1 cellular context compared by ENCODE assay signal in the genomic region with DNA sequence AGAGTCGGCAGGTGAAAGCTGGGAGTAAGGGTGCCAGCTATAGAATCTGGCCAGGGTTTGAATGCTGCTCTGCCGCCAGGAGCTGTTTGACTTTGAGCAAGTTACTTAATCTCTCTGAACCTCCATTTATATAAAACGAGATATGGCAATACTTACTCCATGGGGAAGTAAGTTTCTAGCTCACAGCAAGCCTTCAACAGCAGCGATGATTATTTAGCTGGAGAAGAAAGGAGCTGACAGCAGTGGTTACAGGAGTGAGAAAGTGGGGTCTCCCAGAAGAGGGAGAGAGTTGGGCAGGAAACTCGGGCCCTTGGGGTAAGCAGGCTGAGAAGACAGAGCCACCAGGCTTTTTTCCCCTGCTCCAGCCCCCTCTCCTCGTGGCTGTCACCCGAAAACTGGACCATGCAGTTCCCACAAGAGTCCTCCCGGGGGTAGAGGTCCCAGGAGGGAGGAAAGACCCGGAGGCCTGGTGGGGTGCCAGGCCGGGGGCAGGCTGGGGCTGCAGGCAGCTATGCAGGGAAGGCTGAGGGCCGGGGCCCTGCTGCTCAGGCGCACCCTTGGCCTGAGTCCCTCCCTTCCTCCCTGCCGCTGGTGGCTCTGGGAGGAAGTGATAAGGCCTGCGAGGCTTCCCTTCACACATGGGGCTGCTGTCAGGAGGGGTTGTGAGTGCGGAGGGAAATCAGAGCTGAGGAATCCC.
TF ChIP-seq lines count a peak whose summit lies in the region.

No MANE protein-coding gene starts in this region.

TF ChIP-seq in K562, 482 proteins besides CTCF, POLR2A, EP300 and RAD21 (continued from another document and continues in another):
- TF ChIP-seq, protein P1, sequence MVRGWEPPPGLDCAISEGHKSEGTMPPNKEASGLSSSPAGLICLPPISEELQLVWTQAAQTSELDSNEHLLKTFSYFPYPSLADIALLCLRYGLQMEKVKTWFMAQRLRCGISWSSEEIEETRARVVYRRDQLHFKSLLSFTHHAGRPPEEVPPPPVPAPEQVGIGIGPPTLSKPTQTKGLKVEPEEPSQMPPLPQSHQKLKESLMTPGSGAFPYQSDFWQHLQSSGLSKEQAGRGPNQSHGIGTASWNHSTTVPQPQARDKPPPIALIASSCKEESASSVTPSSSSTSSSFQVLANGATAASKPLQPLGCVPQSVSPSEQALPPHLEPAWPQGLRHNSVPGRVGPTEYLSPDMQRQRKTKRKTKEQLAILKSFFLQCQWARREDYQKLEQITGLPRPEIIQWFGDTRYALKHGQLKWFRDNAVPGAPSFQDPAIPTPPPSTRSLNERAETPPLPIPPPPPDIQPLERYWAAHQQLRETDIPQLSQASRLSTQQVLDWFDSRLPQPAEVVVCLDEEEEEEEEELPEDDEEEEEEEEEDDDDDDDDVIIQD (CRISPR knock-in tag; IDR thresholded peaks at IDR 0.05), result no peak
- peak; percentile 89 for TF ChIP-seq NFIC (IDR thresholded peaks at IDR 0.05)
- no peak for TF ChIP-seq ZNF217 (CRISPR knock-in tag; IDR thresholded peaks at IDR 0.05)
- peak; percentile 68 for TF ChIP-seq GTF2A2 (tag; IDR thresholded peaks at IDR 0.05)
- TF ChIP-seq, protein P2, sequence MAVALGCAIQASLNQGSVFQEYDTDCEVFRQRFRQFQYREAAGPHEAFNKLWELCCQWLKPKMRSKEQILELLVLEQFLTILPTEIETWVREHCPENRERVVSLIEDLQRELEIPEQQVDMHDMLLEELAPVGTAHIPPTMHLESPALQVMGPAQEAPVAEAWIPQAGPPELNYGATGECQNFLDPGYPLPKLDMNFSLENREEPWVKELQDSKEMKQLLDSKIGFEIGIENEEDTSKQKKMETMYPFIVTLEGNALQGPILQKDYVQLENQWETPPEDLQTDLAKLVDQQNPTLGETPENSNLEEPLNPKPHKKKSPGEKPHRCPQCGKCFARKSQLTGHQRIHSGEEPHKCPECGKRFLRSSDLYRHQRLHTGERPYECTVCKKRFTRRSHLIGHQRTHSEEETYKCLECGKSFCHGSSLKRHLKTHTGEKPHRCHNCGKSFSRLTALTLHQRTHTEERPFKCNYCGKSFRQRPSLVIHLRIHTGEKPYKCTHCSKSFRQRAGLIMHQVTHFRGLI (CRISPR knock-in tag; IDR thresholded peaks at IDR 0.05), result peak; percentile 86
- peak; percentile 57 for TF ChIP-seq TAF1 (IDR thresholded peaks at IDR 0.05; ENCODE audit: control insufficient read depth, extremely low read depth, insufficient read depth, low read length, severe bottlenecking)
- TF ChIP-seq ZEB2 (IDR thresholded peaks at IDR 0.05), result peak; percentile 43; the same call in 1 of the 2 replicates
- no peak for TF ChIP-seq ZNF282 (CRISPR knock-in tag; IDR thresholded peaks at IDR 0.05)
- TF ChIP-seq, protein P3, sequence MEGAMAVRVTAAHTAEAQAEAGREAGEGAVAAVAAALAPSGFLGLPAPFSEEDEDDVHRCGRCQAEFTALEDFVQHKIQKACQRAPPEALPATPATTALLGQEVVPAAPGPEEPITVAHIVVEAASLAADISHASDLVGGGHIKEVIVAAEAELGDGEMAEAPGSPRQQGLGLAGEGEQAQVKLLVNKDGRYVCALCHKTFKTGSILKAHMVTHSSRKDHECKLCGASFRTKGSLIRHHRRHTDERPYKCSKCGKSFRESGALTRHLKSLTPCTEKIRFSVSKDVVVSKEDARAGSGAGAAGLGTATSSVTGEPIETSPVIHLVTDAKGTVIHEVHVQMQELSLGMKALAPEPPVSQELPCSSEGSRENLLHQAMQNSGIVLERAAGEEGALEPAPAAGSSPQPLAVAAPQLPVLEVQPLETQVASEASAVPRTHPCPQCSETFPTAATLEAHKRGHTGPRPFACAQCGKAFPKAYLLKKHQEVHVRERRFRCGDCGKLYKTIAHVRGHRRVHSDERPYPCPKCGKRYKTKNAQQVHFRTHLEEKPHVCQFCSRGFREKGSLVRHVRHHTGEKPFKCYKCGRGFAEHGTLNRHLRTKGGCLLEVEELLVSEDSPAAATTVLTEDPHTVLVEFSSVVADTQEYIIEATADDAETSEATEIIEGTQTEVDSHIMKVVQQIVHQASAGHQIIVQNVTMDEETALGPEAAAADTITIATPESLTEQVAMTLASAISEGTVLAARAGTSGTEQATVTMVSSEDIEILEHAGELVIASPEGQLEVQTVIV (CRISPR knock-in tag; IDR thresholded peaks at IDR 0.05; ENCODE audit: borderline replicate concordance), result peak; percentile 76; the same call in 1 of the 2 replicates
- peak; percentile 94 for TF ChIP-seq NR4A1 (CRISPR knock-in tag; IDR thresholded peaks at IDR 0.05)
- TF ChIP-seq NR4A1 (tag; IDR thresholded peaks at IDR 0.05), result peak; percentile 91
- TF ChIP-seq, protein P4, sequence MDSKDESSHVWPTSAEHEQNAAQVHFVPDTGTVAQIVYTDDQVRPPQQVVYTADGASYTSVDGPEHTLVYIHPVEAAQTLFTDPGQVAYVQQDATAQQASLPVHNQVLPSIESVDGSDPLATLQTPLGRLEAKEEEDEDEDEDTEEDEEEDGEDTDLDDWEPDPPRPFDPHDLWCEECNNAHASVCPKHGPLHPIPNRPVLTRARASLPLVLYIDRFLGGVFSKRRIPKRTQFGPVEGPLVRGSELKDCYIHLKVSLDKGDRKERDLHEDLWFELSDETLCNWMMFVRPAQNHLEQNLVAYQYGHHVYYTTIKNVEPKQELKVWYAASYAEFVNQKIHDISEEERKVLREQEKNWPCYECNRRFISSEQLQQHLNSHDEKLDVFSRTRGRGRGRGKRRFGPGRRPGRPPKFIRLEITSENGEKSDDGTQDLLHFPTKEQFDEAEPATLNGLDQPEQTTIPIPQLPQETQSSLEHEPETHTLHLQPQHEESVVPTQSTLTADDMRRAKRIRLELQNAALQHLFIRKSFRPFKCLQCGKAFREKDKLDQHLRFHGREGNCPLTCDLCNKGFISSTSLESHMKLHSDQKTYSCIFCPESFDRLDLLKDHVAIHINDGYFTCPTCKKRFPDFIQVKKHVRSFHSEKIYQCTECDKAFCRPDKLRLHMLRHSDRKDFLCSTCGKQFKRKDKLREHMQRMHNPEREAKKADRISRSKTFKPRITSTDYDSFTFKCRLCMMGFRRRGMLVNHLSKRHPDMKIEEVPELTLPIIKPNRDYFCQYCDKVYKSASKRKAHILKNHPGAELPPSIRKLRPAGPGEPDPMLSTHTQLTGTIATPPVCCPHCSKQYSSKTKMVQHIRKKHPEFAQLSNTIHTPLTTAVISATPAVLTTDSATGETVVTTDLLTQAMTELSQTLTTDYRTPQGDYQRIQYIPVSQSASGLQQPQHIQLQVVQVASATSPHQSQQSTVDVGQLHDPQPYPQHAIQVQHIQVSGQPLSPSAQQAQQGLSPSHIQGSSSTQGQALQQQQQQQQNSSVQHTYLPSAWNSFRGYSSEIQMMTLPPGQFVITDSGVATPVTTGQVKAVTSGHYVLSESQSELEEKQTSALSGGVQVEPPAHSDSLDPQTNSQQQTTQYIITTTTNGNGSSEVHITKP (IDR thresholded peaks at IDR 0.05; ENCODE audit: partially characterized antibody), result peak; percentile 31
- TF ChIP-seq SIRT6 (IDR thresholded peaks at IDR 0.05; ENCODE audit: low read depth, low read length), result no peak
- TF ChIP-seq IRF2 (CRISPR knock-in tag; IDR thresholded peaks at IDR 0.05), result no peak
- 0 out of 2 replicates have a peak, but pooled peaks have one; percentile 5 for TF ChIP-seq KDM2B (CRISPR knock-in tag; IDR thresholded peaks at IDR 0.05)
- no peak for TF ChIP-seq SMC3 (conservative IDR thresholded peaks at IDR 0.05; ENCODE audit: insufficient read depth, low read depth, low read length)
- TF ChIP-seq C11orf30 (IDR thresholded peaks at IDR 0.05; ENCODE audit: low read depth), result no peak
- TF ChIP-seq, protein P5, sequence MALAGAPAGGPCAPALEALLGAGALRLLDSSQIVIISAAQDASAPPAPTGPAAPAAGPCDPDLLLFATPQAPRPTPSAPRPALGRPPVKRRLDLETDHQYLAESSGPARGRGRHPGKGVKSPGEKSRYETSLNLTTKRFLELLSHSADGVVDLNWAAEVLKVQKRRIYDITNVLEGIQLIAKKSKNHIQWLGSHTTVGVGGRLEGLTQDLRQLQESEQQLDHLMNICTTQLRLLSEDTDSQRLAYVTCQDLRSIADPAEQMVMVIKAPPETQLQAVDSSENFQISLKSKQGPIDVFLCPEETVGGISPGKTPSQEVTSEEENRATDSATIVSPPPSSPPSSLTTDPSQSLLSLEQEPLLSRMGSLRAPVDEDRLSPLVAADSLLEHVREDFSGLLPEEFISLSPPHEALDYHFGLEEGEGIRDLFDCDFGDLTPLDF (CRISPR knock-in tag; IDR thresholded peaks at IDR 0.05), result peak; percentile 63
- TF ChIP-seq RFX5 (IDR thresholded peaks at IDR 0.05; ENCODE audit: low read depth, low read length), result no peak
- TF ChIP-seq SAP30 (IDR thresholded peaks at IDR 0.05; ENCODE audit: borderline replicate concordance, insufficient read depth, low read depth, low read length, poor library complexity, severe bottlenecking), result no peak
- no peak; the same call in 1 of the 2 replicates for TF ChIP-seq HDGF (IDR thresholded peaks at IDR 0.05)
- TF ChIP-seq MCM5 (IDR thresholded peaks at IDR 0.05; ENCODE audit: low read depth), result no peak
- TF ChIP-seq HNRNPL (IDR thresholded peaks at IDR 0.05; ENCODE audit: low read depth, low read length), result no peak
- no peak for TF ChIP-seq BACH1 (tag; IDR thresholded peaks at IDR 0.05)
- no peak for TF ChIP-seq KAT8 (IDR thresholded peaks at IDR 0.05; ENCODE audit: low read depth)
- no peak for TF ChIP-seq FIP1L1 (IDR thresholded peaks at IDR 0.05; ENCODE audit: low read depth, low read length, poor library complexity, severe bottlenecking)
- no peak for TF ChIP-seq NCOA4 (IDR thresholded peaks at IDR 0.05; ENCODE audit: partially characterized antibody)
- no peak for TF ChIP-seq MYBL2 (IDR thresholded peaks at IDR 0.05; ENCODE audit: low read depth)
- no peak for TF ChIP-seq MYBL2 (CRISPR knock-in tag; IDR thresholded peaks at IDR 0.05; ENCODE audit: borderline replicate concordance)
- TF ChIP-seq ZNF354B (CRISPR knock-in tag; IDR thresholded peaks at IDR 0.05), result no peak
- no peak for TF ChIP-seq RBM17 (IDR thresholded peaks at IDR 0.05; ENCODE audit: borderline replicate concordance, low read depth, low read length)
- TF ChIP-seq, protein P6, sequence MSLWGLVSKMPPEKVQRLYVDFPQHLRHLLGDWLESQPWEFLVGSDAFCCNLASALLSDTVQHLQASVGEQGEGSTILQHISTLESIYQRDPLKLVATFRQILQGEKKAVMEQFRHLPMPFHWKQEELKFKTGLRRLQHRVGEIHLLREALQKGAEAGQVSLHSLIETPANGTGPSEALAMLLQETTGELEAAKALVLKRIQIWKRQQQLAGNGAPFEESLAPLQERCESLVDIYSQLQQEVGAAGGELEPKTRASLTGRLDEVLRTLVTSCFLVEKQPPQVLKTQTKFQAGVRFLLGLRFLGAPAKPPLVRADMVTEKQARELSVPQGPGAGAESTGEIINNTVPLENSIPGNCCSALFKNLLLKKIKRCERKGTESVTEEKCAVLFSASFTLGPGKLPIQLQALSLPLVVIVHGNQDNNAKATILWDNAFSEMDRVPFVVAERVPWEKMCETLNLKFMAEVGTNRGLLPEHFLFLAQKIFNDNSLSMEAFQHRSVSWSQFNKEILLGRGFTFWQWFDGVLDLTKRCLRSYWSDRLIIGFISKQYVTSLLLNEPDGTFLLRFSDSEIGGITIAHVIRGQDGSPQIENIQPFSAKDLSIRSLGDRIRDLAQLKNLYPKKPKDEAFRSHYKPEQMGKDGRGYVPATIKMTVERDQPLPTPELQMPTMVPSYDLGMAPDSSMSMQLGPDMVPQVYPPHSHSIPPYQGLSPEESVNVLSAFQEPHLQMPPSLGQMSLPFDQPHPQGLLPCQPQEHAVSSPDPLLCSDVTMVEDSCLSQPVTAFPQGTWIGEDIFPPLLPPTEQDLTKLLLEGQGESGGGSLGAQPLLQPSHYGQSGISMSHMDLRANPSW (CRISPR knock-in tag; IDR thresholded peaks at IDR 0.05), result no peak; the same call in 1 of the 2 replicates
- TF ChIP-seq, protein P7, sequence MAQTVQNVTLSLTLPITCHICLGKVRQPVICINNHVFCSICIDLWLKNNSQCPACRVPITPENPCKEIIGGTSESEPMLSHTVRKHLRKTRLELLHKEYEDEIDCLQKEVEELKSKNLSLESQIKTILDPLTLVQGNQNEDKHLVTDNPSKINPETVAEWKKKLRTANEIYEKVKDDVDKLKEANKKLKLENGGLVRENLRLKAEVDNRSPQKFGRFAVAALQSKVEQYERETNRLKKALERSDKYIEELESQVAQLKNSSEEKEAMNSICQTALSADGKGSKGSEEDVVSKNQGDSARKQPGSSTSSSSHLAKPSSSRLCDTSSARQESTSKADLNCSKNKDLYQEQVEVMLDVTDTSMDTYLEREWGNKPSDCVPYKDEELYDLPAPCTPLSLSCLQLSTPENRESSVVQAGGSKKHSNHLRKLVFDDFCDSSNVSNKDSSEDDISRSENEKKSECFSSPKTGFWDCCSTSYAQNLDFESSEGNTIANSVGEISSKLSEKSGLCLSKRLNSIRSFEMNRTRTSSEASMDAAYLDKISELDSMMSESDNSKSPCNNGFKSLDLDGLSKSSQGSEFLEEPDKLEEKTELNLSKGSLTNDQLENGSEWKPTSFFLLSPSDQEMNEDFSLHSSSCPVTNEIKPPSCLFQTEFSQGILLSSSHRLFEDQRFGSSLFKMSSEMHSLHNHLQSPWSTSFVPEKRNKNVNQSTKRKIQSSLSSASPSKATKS (CRISPR knock-in tag; IDR thresholded peaks at IDR 0.05), result no peak
- TF ChIP-seq BRCA1 (IDR thresholded peaks at IDR 0.05), result no peak
- TF ChIP-seq BRCA1 (CRISPR knock-in tag; IDR thresholded peaks at IDR 0.05), result no peak
- no peak for TF ChIP-seq EZH2 (IDR thresholded peaks at IDR 0.05; ENCODE audit: borderline replicate concordance, low read depth, low read length)
- TF ChIP-seq, protein P8, sequence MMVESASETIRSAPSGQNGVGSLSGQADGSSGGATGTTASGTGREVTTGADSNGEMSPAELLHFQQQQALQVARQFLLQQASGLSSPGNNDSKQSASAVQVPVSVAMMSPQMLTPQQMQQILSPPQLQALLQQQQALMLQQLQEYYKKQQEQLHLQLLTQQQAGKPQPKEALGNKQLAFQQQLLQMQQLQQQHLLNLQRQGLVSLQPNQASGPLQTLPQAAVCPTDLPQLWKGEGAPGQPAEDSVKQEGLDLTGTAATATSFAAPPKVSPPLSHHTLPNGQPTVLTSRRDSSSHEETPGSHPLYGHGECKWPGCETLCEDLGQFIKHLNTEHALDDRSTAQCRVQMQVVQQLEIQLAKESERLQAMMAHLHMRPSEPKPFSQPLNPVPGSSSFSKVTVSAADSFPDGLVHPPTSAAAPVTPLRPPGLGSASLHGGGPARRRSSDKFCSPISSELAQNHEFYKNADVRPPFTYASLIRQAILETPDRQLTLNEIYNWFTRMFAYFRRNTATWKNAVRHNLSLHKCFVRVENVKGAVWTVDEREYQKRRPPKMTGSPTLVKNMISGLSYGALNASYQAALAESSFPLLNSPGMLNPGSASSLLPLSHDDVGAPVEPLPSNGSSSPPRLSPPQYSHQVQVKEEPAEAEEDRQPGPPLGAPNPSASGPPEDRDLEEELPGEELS (CRISPR knock-in tag; IDR thresholded peaks at IDR 0.05; ENCODE audit: borderline replicate concordance), result no peak; the same call in 1 of the 2 replicates
- TF ChIP-seq, protein P9, sequence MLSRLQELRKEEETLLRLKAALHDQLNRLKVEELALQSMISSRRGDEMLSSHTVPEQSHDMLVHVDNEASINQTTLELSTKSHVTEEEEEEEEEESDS (CRISPR knock-in tag; IDR thresholded peaks at IDR 0.05), result no peak
- peak; percentile 89 for TF ChIP-seq SMAD1 (IDR thresholded peaks at IDR 0.05; ENCODE audit: low read depth, low read length, partially characterized antibody)
- TF ChIP-seq, protein P10, sequence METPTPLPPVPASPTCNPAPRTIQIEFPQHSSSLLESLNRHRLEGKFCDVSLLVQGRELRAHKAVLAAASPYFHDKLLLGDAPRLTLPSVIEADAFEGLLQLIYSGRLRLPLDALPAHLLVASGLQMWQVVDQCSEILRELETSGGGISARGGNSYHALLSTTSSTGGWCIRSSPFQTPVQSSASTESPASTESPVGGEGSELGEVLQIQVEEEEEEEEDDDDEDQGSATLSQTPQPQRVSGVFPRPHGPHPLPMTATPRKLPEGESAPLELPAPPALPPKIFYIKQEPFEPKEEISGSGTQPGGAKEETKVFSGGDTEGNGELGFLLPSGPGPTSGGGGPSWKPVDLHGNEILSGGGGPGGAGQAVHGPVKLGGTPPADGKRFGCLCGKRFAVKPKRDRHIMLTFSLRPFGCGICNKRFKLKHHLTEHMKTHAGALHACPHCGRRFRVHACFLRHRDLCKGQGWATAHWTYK (CRISPR knock-in tag; IDR thresholded peaks at IDR 0.05), result peak; percentile 75; the same call in 1 of the 2 replicates
